In the genomic region with DNA sequence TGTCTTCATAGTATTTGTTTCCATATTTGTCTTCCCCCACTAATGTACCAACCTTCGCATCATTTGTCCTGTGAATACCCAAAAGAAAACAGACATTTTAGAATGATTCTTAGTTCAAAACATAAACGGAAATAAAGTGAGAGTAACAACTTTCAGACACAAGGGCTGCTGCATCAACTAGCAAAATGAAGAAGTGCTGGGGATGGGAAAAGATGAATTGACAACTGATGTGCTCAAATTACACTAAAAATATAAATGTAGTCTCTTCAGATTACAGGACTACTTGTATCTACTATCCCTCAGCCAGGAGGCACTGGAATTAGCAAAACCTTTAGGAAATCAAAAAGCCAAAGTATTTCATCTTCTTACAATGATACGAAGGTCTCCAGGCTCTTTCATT, we compare ENCODE assay signal across 8 cellular contexts. TPM values are rescaled to one million over a fixed set of nuclear protein-coding genes. Genes with fewer than 3 reads are reported as not detected.
DNase-seq lines count a peak whose midpoint lies in the region; ATAC-seq and TF ChIP-seq lines count a peak whose summit lies in the region.

No MANE protein-coding gene starts in this region.

- peak overlapping the region; percentile 80; the same call in 1 of the 2 replicates for H3K14ac ChIP-seq in IMR-90 (replicated peaks; ENCODE audit: low read depth, low read length)

- DNase-seq in AG09309 (ENCODE audit: low read depth) (no peak), IMR-90 (no peak), mammary epithelial cell (no peak), NCI-H2107 treated with DMSO at 0.1 percent for 48 hours (lab: John Stamatoyannopoulos, UW; ENCODE audit: unreplicated experiment) (no peak), HCEC 1CT (no peak), NCI-H524 treated with DMSO at 0.1 percent for 48 hours (lab: John Stamatoyannopoulos, UW) (no peak), RPMI8226 (no peak)

- H3K9me1 ChIP-seq in IMR-90 (ENCODE audit: insufficient read depth, low read length), result 0 out of 2 replicates have a peak, but pooled peaks cover 4% of the 10 kb centered on the region

- peaks cover 4% of the 10 kb centered on the region for H3K36me3 ChIP-seq in IMR-90 (ENCODE audit: control insufficient read depth, insufficient read depth, low read length)
- H3K36me3 ChIP-seq in mammary epithelial cell (ENCODE audit: insufficient read depth, low read length), result peaks cover 4% of the 10 kb centered on the region
- peaks cover 4% of the 10 kb centered on the region for H3K36me3 ChIP-seq in muscle layer of colon (ENCODE audit: insufficient read depth, low read length)

- POLR2A ChIA-PET in IMR-90 (lab: Charles Lee; ENCODE audit: unreplicated experiment), result no interaction called here

- peak overlapping the region; percentile 77 for H3K23ac ChIP-seq in IMR-90 (ENCODE audit: low read depth, low read length)

- TF ChIP-seq RAD21 in IMR-90 (IDR thresholded peaks at IDR 0.05; ENCODE audit: low read length), result no peak

- H3K4ac ChIP-seq in IMR-90 (ENCODE audit: low read depth, low read length), result peak overlapping the region; percentile 79

- ATAC-seq in IMR-90 (ENCODE audit: low read depth), result no peak

- peak overlapping the region; percentile 5; the same call in 1 of the 2 replicates for H2AK5ac ChIP-seq in IMR-90 (ENCODE audit: low read depth, low read length)

- peak overlapping the region; percentile 65; the same call in 1 of the 2 replicates for H2BK120ac ChIP-seq in IMR-90 (ENCODE audit: low read depth, low read length)

- no peak overlapping the region; the same call in 1 of the 2 replicates for H4K5ac ChIP-seq in IMR-90 (ENCODE audit: low read depth, low read length)

- H3K4me2 ChIP-seq in IMR-90 (ENCODE audit: low read depth, low read length) (peak overlapping the region; percentile 95), mammary epithelial cell (ENCODE audit: insufficient read depth, low read depth, low read length) (peak overlapping the region; percentile 79)

- H4K91ac ChIP-seq in IMR-90 (ENCODE audit: insufficient read depth, low read depth, low read length), result peak overlapping the region; percentile 65; the same call in 1 of the 2 replicates

- H2AK9ac ChIP-seq in IMR-90 (replicated peaks; ENCODE audit: low read depth, low read length, poor library complexity), result peak overlapping the region; percentile 69

- H3K9me3 ChIP-seq in IMR-90 (ENCODE audit: control insufficient read depth, insufficient read depth, low read length) (0 out of 2 replicates have a peak, but pooled peaks cover 2% of the 10 kb centered on the region), mammary epithelial cell (replicated peaks; ENCODE audit: insufficient read depth, low read length) (peaks cover under 1% of the 10 kb centered on the region), muscle layer of colon (ENCODE audit: low read length) (no peaks in the 10 kb centered on the region)

- BruUV-seq in IMR-90 (replicated peaks; lab: Mats Ljungman, UMichigan) (no TSS peak), mammary epithelial cell (replicated peaks; lab: Mats Ljungman, UMichigan) (no TSS peak)

- H4K20me1 ChIP-seq in IMR-90 (ENCODE audit: insufficient read depth, low read length) (no peaks in the 10 kb centered on the region), mammary epithelial cell (ENCODE audit: insufficient read depth, low read length) (no peaks in the 10 kb centered on the region)

- H4K8ac ChIP-seq in IMR-90 (ENCODE audit: low read depth in 2 of 2, low read length in 2 of 2), result peak overlapping the region; percentile 83 to 92; a peak in 3 of 4 replicates

- H3K56ac ChIP-seq in IMR-90 (ENCODE audit: extremely low read depth, insufficient read depth, low read length), result peak overlapping the region; percentile 85

- peaks cover 52% of the 10 kb centered on the region for H3K79me2 ChIP-seq in mammary epithelial cell (ENCODE audit: insufficient read depth, low read length)

- H2BK5ac ChIP-seq in IMR-90 (ENCODE audit: low read depth, low read length, poor library complexity, severe bottlenecking), result peak overlapping the region; percentile 50

- no peak overlapping the region for H3K18ac ChIP-seq in IMR-90 (ENCODE audit: low read depth, low read length)

- H2AFZ ChIP-seq in IMR-90 (replicated peaks; ENCODE audit: low read length, poor library complexity) (peak overlapping the region; percentile 93), mammary epithelial cell (ENCODE audit: low read depth, low read length) (peak overlapping the region; percentile 83)

- dilution Hi-C loops in IMR-90 (cut with HindIII; ENCODE audit: low sequenced_read_pairs, unreplicated experiment) (no loop called here), mammary epithelial cell (cut with HindIII; ENCODE audit: low sequenced_read_pairs) (no loop called here)

- TF ChIP-seq POLR2A in IMR-90 (IDR thresholded peaks at IDR 0.05; ENCODE audit: low read depth, low read length), result no peak

- TF ChIP-seq CTCF in AG09309 (IDR thresholded peaks at IDR 0.05; ENCODE audit: control insufficient read depth, insufficient read depth, low read depth, low read length, missing control alignments) (no peak), IMR-90 (conservative IDR thresholded peaks at IDR 0.05; ENCODE audit: low read depth, low read length) (no peak), mammary epithelial cell (conservative IDR thresholded peaks at IDR 0.05 in 1 of 2, IDR thresholded peaks at IDR 0.05 in 1 of 2; ENCODE audit: extremely low read depth in 1 of 2, insufficient read depth in 1 of 2, low read depth in 1 of 2, low read length in 2 of 2) (no peak)

- CTCF ChIA-PET in IMR-90 (lab: Yijun Ruan, JAX) (no interaction called here), mammary epithelial cell (lab: Charles Lee; ENCODE audit: low non-redundant PET) (no interaction called here)

- H2BK20ac ChIP-seq in IMR-90 (ENCODE audit: low read depth, low read length), result peak overlapping the region; percentile 12; the same call in 1 of the 2 replicates

- intact Hi-C loops in IMR-90 (cut with micrococcal nuclease) (no loop called here), mammary epithelial cell (cut with micrococcal nuclease) (loop anchor here (1.0 to 5.0 kb wide), 3 partner anchors 16 to 60 kb away; no protein-coding TSS in a partner anchor)

- peak overlapping the region; percentile 77; the same call in 1 of the 2 replicates for H3K27ac ChIP-seq in IMR-90 (ENCODE audit: insufficient read depth, low read length)
- peak overlapping the region; percentile 86 for H3K27ac ChIP-seq in mammary epithelial cell (ENCODE audit: insufficient read depth, low read depth, low read length)
- peak overlapping the region; percentile 91 for H3K27ac ChIP-seq in muscle layer of colon (ENCODE audit: low read depth, low read length)

- no CpG with 5 or more reads among the region's 3 CpGs for WGBS in IMR-90 (ENCODE audit: extremely low coverage in 2 of 2, insufficient read length in 1 of 2), 2 experiments
- WGBS in mammary epithelial cell (ENCODE audit: low coverage, missing lambda C conversion rate), result 10% methylated on average over 3 of the region's 3 CpGs

- H3K4me1 ChIP-seq in IMR-90 (ENCODE audit: control insufficient read depth, insufficient read depth, low read length), result no peaks in the 10 kb centered on the region
- no peaks in the 10 kb centered on the region for H3K4me1 ChIP-seq in mammary epithelial cell (ENCODE audit: insufficient read depth, low read length)
- peaks cover 6% of the 10 kb centered on the region for H3K4me1 ChIP-seq in muscle layer of colon (ENCODE audit: insufficient read depth, low read length)

- peaks cover 14 to 23% of the 10 kb centered on the region in 2 experiments for H3K79me1 ChIP-seq in IMR-90 (ENCODE audit: low read depth in 1 of 2, low read length in 2 of 2)

- H3K9ac ChIP-seq in IMR-90 (ENCODE audit: low read depth, low read length) (peak overlapping the region; percentile 89), mammary epithelial cell (ENCODE audit: insufficient read depth, low read length) (peak overlapping the region; percentile 98), muscle layer of colon (ENCODE audit: low read length) (peak overlapping the region; percentile 32)

- in situ Hi-C loops in IMR-90 (cut with MboI; ENCODE audit: low sequenced_read_pairs), result no loop called here
- in situ Hi-C loops in mammary epithelial cell (cut with MboI; ENCODE audit: low sequenced_read_pairs in 2 of 2), result no loop called here

- no peak overlapping the region for H2BK15ac ChIP-seq in IMR-90 (ENCODE audit: low read depth, low read length)

- H3K4me3 ChIP-seq in AG09309 (ENCODE audit: control insufficient read depth, low read depth, low read length) (peak overlapping the region; percentile 69), IMR-90 (ENCODE audit: insufficient read depth, low read depth, low read length) (peak overlapping the region; percentile 79), mammary epithelial cell (replicated peaks in 1 of 3; ENCODE audit: insufficient read depth in 1 of 3, low read depth in 2 of 3, low read length in 3 of 3) (peak overlapping the region; percentile 58 to 85 (median 84)), muscle layer of colon (ENCODE audit: low read depth in 1 of 2, low read length in 2 of 2) (peak overlapping the region; percentile 79 to 83)

- H3K27me3 ChIP-seq in IMR-90 (ENCODE audit: control insufficient read depth, insufficient read depth, low read length), result no peaks in the 10 kb centered on the region
- H3K27me3 ChIP-seq in mammary epithelial cell (ENCODE audit: insufficient read depth, low read length), result no peaks in the 10 kb centered on the region
- H3K27me3 ChIP-seq in muscle layer of colon (ENCODE audit: control insufficient read depth in 1 of 2, insufficient read depth in 2 of 2, low read length in 2 of 2), result no peaks in the 10 kb centered on the region

TF ChIP-seq in IMR-90, 13 proteins besides CTCF, POLR2A, EP300 and RAD21:
- TF ChIP-seq MXI1 (IDR thresholded peaks at IDR 0.05; ENCODE audit: borderline replicate concordance, low read depth, low read length), result no peak
- no peak for TF ChIP-seq BHLHE40 (IDR thresholded peaks at IDR 0.05; ENCODE audit: low read depth, low read length)
- TF ChIP-seq SMC3 (IDR thresholded peaks at IDR 0.05; ENCODE audit: low read depth, low read length), result no peak
- TF ChIP-seq FOS (IDR thresholded peaks at IDR 0.05; ENCODE audit: low read depth, low read length), result no peak
- no peak for TF ChIP-seq CHD1 (IDR thresholded peaks at IDR 0.05; ENCODE audit: low read depth, low read length)

RNA-seq across cellular contexts. Expression of gene NDUFA12, which starts 0.7 kb away (rescaled TPM):
- total RNA-seq in IMR-90 (2012; rRNA removed), result 116 and 166 TPM in 2 replicates
- 114 and 135 TPM in 2 replicates for polyA plus RNA-seq in IMR-90 (2012; rRNA removed)
- 77.1 and 113 TPM in 2 replicates for polyA plus RNA-seq in IMR-90 (2012; cell fraction: cytosol; rRNA removed)
- polyA plus RNA-seq in IMR-90 (2012; cell fraction: nucleus; rRNA removed; ENCODE audit: low replicate concordance), result 17.5 and 64.7 TPM in 2 replicates
- total RNA-seq in mammary epithelial cell, result 100 to 1,000 TPM in 1 of 2 donors, 10 to 100 TPM in 1; 64.0 to 115 TPM
- 129 TPM for polyA plus RNA-seq in mammary epithelial cell
- 85.5 TPM for polyA minus RNA-seq in mammary epithelial cell

Comparison
In these comparisons a context has a peak if more than half of its experiments do, and no peak if none do; other contexts are left out.
1. H3K9ac ChIP-seq: peak in every context shown above with its lines; median percentile 98 in mammary epithelial cell; 89 in IMR-90; 32 in muscle layer of colon.